ENCODE assay signal across 24 cellular contexts in the genomic region with DNA sequence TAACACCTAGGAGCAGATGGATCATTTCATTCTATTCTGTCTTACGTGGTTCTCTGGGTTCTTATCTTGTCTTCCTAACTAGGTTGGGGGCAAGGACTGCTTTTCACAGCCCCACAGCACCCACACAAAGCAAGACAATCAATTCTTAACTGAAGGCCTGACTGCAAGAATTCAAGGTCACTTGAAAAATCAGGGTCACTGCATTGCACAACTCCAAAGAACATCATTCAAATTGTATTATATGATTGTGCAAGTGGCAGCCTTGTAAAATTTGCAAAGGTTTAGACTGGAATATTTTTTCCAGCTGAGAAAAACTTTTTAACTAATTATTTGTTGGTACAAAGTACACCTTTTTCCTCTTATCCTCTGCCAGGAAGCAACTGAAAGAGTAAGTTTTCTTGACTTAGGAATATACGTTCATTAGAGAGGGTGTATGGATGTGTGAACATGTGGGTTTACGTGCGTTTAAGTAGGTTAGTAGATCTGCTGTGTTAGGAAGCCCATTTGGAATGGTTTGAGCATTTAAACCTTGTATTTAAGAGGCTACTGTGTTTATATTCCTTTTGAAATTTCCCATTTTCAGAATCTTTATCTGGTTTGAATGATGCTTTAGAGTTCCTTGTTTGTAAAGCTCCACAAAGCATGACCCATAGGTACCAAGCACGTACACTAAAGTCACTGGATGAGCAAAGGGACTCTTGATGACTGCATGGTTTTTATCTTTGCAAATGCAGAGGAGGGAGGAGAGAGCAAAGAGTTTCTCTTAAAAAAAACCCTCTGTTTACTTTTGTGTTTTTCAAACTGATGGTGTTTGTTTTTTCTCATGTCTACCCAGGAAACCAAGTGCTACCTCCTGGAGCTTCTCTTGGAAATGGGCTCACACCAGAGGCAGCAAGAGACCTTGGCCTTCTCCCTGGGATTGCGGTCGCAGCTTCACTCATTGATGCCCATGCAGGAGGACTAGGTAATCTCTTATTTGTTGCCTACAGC.
A peak's percentile ranks its signal among the peaks of the same experiment; 100 is the strongest.
DNase-seq lines count a peak whose midpoint lies in the region; ATAC-seq, FAIRE-seq and TF ChIP-seq lines count a peak whose summit lies in the region.
"Had no signal": no experiment of that assay in that cellular context is flagged by ENCODE, and none has a peak within 500 bp of the region (broad histone marks: within the 10 kb centered on the region; RNA-seq: fewer than 3 reads in every experiment).

No MANE protein-coding gene starts in this region.

- no peak for TF ChIP-seq POLR2A in NB4 (IDR thresholded peaks at IDR 0.05; ENCODE audit: extremely low read depth, insufficient read length)
- no peak for TF ChIP-seq POLR2A in HepG2 (IDR thresholded peaks at IDR 0.05; ENCODE audit: insufficient read depth in 1 of 2, low read depth in 2 of 2, low read length in 2 of 2)
- no peak for TF ChIP-seq POLR2A in thyroid gland (IDR thresholded peaks at IDR 0.05)

- H3K4me3 ChIP-seq in NB4 (ENCODE audit: low read depth, low read length) (no peak overlapping the region), cardiac fibroblast (replicated peaks in 1 of 2; ENCODE audit: low read depth in 2 of 2, low read length in 2 of 2) (no peak overlapping the region), HepG2 (replicated peaks in 1 of 3; ENCODE audit: insufficient read depth in 1 of 3, low read depth in 2 of 3, low read length in 3 of 3) (peak overlapping the region in 2 of 3 experiments; percentile 27 to 30; a peak in 4 of 6 replicates), thyroid gland (replicated peaks in 1 of 3) (no peak overlapping the region)
- H3K4me3 ChIP-seq: GM12878, HAP-1 had no signal

- CTCF ChIA-PET in HepG2 (lab: Yijun Ruan, JAX; ENCODE audit: low intra/inter-chr PET ratio, low total read pairs): no interaction called here

- peak; percentile 28 for DNase-seq in NB4 (ENCODE audit: low read depth)
- peak; percentile 28 to 60 for DNase-seq in cardiac fibroblast (ENCODE audit: low read depth in 2 of 2)
- peak; percentile 82 for DNase-seq in HepG2 (ENCODE audit: low spot score)
- no peak for DNase-seq in thyroid gland
- no peak for DNase-seq in CD14-positive monocyte (ENCODE audit: low spot score)
- no peak for DNase-seq in C1 segment of cervical spinal cord (lab: John Stamatoyannopoulos, UW)
- no peak for DNase-seq in ureter (ENCODE audit: low spot score)
- DNase-seq: activated CD4-positive, alpha-beta T cell treated with anti-CD3 and anti-CD28 coated beads, Interleukin-2, amount 50 U/mL, for 48 hours; activated CD4-positive, CD25-positive, alpha-beta regulatory T cell; activated gamma-delta T cell treated with Interleukin-2 at 50 U/mL for 16 hours; caudate nucleus; CD8-positive, alpha-beta memory T cell; mesenchymal stem cell; NCI-H1092; NCI-H2029; NCI-H226; NCI-H748 treated with DMSO at 0.1 percent for 48 hours; right cardiac atrium; substantia nigra; T-helper 9 cell had no signal

- intact Hi-C loops in HepG2 (cut with micrococcal nuclease; ENCODE audit: unreplicated experiment) (loop anchor here (5.0 kb wide), 1 partner anchor 46 kb away; no protein-coding TSS in a partner anchor), thyroid gland (cut with DNase I) (no loop called here), CD14-positive monocyte (cut with micrococcal nuclease) (no loop called here)

- H3K4me2 ChIP-seq in HepG2 (ENCODE audit: low read depth, low read length): peak overlapping the region; percentile 70
- H3K4me2 ChIP-seq: KMS-11 had no signal

- H3K9me3 ChIP-seq in HepG2 (ENCODE audit: low read length) (no peaks in the 10 kb centered on the region), thyroid gland (no peaks in the 10 kb centered on the region)
- H3K9me3 ChIP-seq: HAP-1 had no signal

- no peaks in the 10 kb centered on the region for H3K79me2 ChIP-seq in HepG2 (ENCODE audit: insufficient read depth, low read length)

- H3K4me3 Mint-ChIP-seq in CD14-positive monocyte: no peak overlapping the region
- H3K4me3 Mint-ChIP-seq: CD8-positive, alpha-beta memory T cell had no signal

- peak overlapping the region; percentile 46 for H3K9ac ChIP-seq in HepG2 (ENCODE audit: insufficient read depth, low read depth, low read length)
- H3K9ac ChIP-seq: KMS-11 had no signal

- H3K27me3 ChIP-seq in HepG2 (ENCODE audit: control insufficient read depth in 1 of 2, insufficient read depth in 2 of 2, low read length in 2 of 2) (no peaks in the 10 kb centered on the region), thyroid gland (no peaks in the 10 kb centered on the region)

- TF ChIP-seq CTCF in NB4 (IDR thresholded peaks at IDR 0.05; ENCODE audit: low read depth, low read length): no peak
- no peak for TF ChIP-seq CTCF in cardiac fibroblast (IDR thresholded peaks at IDR 0.05; ENCODE audit: low read depth, low read length)
- TF ChIP-seq CTCF in HepG2 (CRISPR knock-in tag; IDR thresholded peaks at IDR 0.05): no peak
- TF ChIP-seq CTCF in thyroid gland (IDR thresholded peaks at IDR 0.05): no peak
- TF ChIP-seq CTCF in CD14-positive monocyte (IDR thresholded peaks at IDR 0.05): no peak

- peaks cover 93% of the 10 kb centered on the region for H3K4me1 ChIP-seq in HepG2 (ENCODE audit: insufficient read depth, low read length)
- H3K4me1 ChIP-seq in thyroid gland: peaks cover 26 to 37% of the 10 kb centered on the region in 2 donors
- H3K4me1 ChIP-seq: HAP-1 had no signal

- WGBS in HepG2 (ENCODE audit: low lambda C conversion rate): 2% methylated on average over 7 of the region's 7 CpGs
- 91 to 92% methylated on average over 7 of the region's 7 CpGs for WGBS in thyroid gland, 2 donors

- peaks cover 10% of the 10 kb centered on the region for H3K4me1 Mint-ChIP-seq in CD14-positive monocyte
- H3K4me1 Mint-ChIP-seq: CD8-positive, alpha-beta memory T cell had no signal

- peak; percentile 82 for ATAC-seq in HepG2
- ATAC-seq: GM12878, right cardiac atrium had no signal

- H3K27ac Mint-ChIP-seq in CD14-positive monocyte: peak overlapping the region in 1 of 7 donors; percentile 5
- H3K27ac Mint-ChIP-seq: CD8-positive, alpha-beta memory T cell had no signal

- H3K36me3 Mint-ChIP-seq in CD14-positive monocyte: peaks cover 0 to 2% of the 10 kb centered on the region in 2 donors

- TF ChIP-seq RAD21 in HepG2 (CRISPR knock-in tag; IDR thresholded peaks at IDR 0.05): no peak; the same call in 1 of the 2 replicates

- H3K9me3 Mint-ChIP-seq in CD14-positive monocyte: peaks cover 3 to 13% (median 5%) of the 10 kb centered on the region in 7 donors
- H3K9me3 Mint-ChIP-seq: CD8-positive, alpha-beta memory T cell had no signal

- peak; percentile 70 for FAIRE-seq in HepG2 (lab: Jason Lieb, UNC)
- FAIRE-seq: GM12878 had no signal

- no peaks in the 10 kb centered on the region for H3K36me3 ChIP-seq in HepG2 (replicated peaks in 1 of 2; ENCODE audit: control insufficient read depth in 1 of 2, insufficient read depth in 2 of 2, low read length in 2 of 2)
- no peaks in the 10 kb centered on the region for H3K36me3 ChIP-seq in thyroid gland
- H3K36me3 ChIP-seq: HAP-1 had no signal

- in situ Hi-C loops in HepG2 (cut with HindIII; ENCODE audit: extremely low pct_ligation_motif_present, low pct_unique_long_range_greater_than_20kb): no loop called here

- POLR2A ChIA-PET in HepG2 (lab: Yijun Ruan, JAX): interaction anchor here (1.2 to 2.2 kb wide), 5 partner anchors 11 to 215 kb away, joined by 4 to 13 read pairs (median 4); a partner anchor contains a TSS

- no peaks in the 10 kb centered on the region for H4K20me1 ChIP-seq in HepG2 (ENCODE audit: insufficient read depth, low read length)

- BruUV-seq in HepG2 (replicated peaks; lab: Mats Ljungman, UMichigan): TSS peak; percentile 59

- H3K27me3 Mint-ChIP-seq in CD14-positive monocyte (ENCODE audit: low read depth in 3 of 3): no peaks in the 10 kb centered on the region
- H3K27me3 Mint-ChIP-seq: CD8-positive, alpha-beta memory T cell had no signal

- TF ChIP-seq EP300 in HepG2 (IDR thresholded peaks at IDR 0.05; ENCODE audit: low read depth in 2 of 2, low read length in 2 of 2): peak; percentile 70 to 93; a peak in 3 of 4 replicates
- TF ChIP-seq EP300 in HepG2 (CRISPR knock-in tag; IDR thresholded peaks at IDR 0.05; ENCODE audit: borderline replicate concordance): no peak; the same call in 1 of the 2 replicates

- H2AFZ ChIP-seq in HepG2 (ENCODE audit: low read length): no peak overlapping the region

- H3K27ac ChIP-seq in HepG2 (ENCODE audit: extremely low read length, insufficient read depth, low read length) (peak overlapping the region; percentile 82), thyroid gland (peak overlapping the region in 2 of 3 donors; percentile 17 to 24)
- H3K27ac ChIP-seq: epithelial cell of prostate, KMS-11 had no signal

TF ChIP-seq in HepG2, 621 proteins besides CTCF, POLR2A, EP300 and RAD21 (continues in another document):
- TF ChIP-seq SP140L (CRISPR knock-in tag; IDR thresholded peaks at IDR 0.05; ENCODE audit: borderline replicate concordance) (no peak), ZKSCAN8 (CRISPR knock-in tag; IDR thresholded peaks at IDR 0.05; ENCODE audit: borderline replicate concordance) (peak; percentile 34; the same call in 1 of the 2 replicates), ZNF337 (CRISPR knock-in tag; IDR thresholded peaks at IDR 0.05; ENCODE audit: borderline replicate concordance, low read depth) (no peak), MBD4 (IDR thresholded peaks at IDR 0.05; ENCODE audit: borderline replicate concordance, low read length) (peak; percentile 22; the same call in 1 of the 2 replicates), ZNF331 (CRISPR knock-in tag; IDR thresholded peaks at IDR 0.05) (peak; percentile 67; the same call in 1 of the 2 replicates)
- TF ChIP-seq, protein P1, sequence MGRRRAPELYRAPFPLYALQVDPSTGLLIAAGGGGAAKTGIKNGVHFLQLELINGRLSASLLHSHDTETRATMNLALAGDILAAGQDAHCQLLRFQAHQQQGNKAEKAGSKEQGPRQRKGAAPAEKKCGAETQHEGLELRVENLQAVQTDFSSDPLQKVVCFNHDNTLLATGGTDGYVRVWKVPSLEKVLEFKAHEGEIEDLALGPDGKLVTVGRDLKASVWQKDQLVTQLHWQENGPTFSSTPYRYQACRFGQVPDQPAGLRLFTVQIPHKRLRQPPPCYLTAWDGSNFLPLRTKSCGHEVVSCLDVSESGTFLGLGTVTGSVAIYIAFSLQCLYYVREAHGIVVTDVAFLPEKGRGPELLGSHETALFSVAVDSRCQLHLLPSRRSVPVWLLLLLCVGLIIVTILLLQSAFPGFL (CRISPR knock-in tag; IDR thresholded peaks at IDR 0.05): no peak
- TF ChIP-seq, protein P2, sequence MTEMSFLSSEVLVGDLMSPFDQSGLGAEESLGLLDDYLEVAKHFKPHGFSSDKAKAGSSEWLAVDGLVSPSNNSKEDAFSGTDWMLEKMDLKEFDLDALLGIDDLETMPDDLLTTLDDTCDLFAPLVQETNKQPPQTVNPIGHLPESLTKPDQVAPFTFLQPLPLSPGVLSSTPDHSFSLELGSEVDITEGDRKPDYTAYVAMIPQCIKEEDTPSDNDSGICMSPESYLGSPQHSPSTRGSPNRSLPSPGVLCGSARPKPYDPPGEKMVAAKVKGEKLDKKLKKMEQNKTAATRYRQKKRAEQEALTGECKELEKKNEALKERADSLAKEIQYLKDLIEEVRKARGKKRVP (CRISPR knock-in tag; IDR thresholded peaks at IDR 0.05): 0 out of 4 replicates have a peak, but pooled peaks of 1 of the 2 experiments have one; percentile 33

Comparison
In these comparisons a context has a peak if more than half of its experiments do, and no peak if none do; other contexts are left out.
1. DNase-seq: peak in NB4 (single experiment), cardiac fibroblast (2 of 2) and HepG2 (single experiment); none in thyroid gland (0 of 2), CD14-positive monocyte (single experiment), C1 segment of cervical spinal cord (0 of 14) and ureter (single experiment).
2. H3K4me3 ChIP-seq: peak in HepG2 (2 of 3); none in NB4 (single experiment), cardiac fibroblast (0 of 2) and thyroid gland (0 of 3).